ENCODE assay signal across 15 cellular contexts in genomic region chr2:53509827-53510785, GRCh38.
DNase-seq lines count a peak whose midpoint lies in the region; TF ChIP-seq lines count a peak whose summit lies in the region.
"Had no signal": no experiment of that assay in that cellular context is flagged by ENCODE, and none has a peak within 500 bp of the region (broad histone marks: within the 10 kb centered on the region; RNA-seq: fewer than 3 reads in every experiment).

No MANE protein-coding gene starts in this region.

- no peaks in the 10 kb centered on the region for H3K36me3 Mint-ChIP-seq in neural progenitor cell
- H3K36me3 Mint-ChIP-seq: activated naive CD8-positive, alpha-beta T cell treated with anti-CD3 and anti-CD28 coated beads for 36 hours had no signal

- DNase-seq in NCI-H146 treated with DMSO at 0.1 percent for 48 hours (lab: John Stamatoyannopoulos, UW; ENCODE audit: unreplicated experiment) (peak; percentile 52), NT2/D1 (ENCODE audit: low read depth, low spot score) (peak; percentile 66), neural progenitor cell (ENCODE audit: low spot score) (peak; percentile 65), NCI-H1092 treated with DMSO at 0.1 percent for 48 hours (lab: John Stamatoyannopoulos, UW) (no peak), NCI-H226 (no peak)
- DNase-seq in activated CD4-positive, alpha-beta T cell treated with anti-CD3 and anti-CD28 coated beads for 4 hours, result no peak
- DNase-seq: activated CD4-positive, CD25-positive, alpha-beta regulatory T cell; activated naive CD8-positive, alpha-beta T cell treated with anti-CD3 and anti-CD28 coated beads for 36 hours; brain microvascular endothelial cell; cortex of kidney; erythroblast; NCI-H510A had no signal

- no peak overlapping the region for H3K4me2 ChIP-seq in neural progenitor cell

- peaks cover 2% of the 10 kb centered on the region for H3K27me3 Mint-ChIP-seq in neural progenitor cell (ENCODE audit: insufficient read depth, low read depth)
- H3K27me3 Mint-ChIP-seq: activated naive CD8-positive, alpha-beta T cell treated with anti-CD3 and anti-CD28 coated beads for 36 hours had no signal

- POLR2A ChIA-PET in HEK293 (lab: Yijun Ruan, JAX), result interaction anchor here (1.1 kb wide), 1 partner anchor 258 kb away, joined by 3 read pairs; no protein-coding TSS in a partner anchor

- H4K20me1 ChIP-seq in neural progenitor cell (ENCODE audit: low read depth), result no peaks in the 10 kb centered on the region

- TF ChIP-seq CTCF in HEK293 (tag by site-specific recombination; IDR thresholded peaks at IDR 0.05) (no peak), neural progenitor cell (IDR thresholded peaks at IDR 0.05) (no peak)

- peaks cover 3% of the 10 kb centered on the region for H3F3A ChIP-seq in neural progenitor cell (ENCODE audit: low read depth)

- H3K27ac ChIP-seq in HEK293 (ENCODE audit: extremely low read depth, low read depth, low read length) (no peak overlapping the region), neural progenitor cell (no peak overlapping the region)
- H3K27ac ChIP-seq: brain microvascular endothelial cell had no signal

- H3K9me3 Mint-ChIP-seq in neural progenitor cell, result peaks cover 4% of the 10 kb centered on the region
- H3K9me3 Mint-ChIP-seq: activated naive CD8-positive, alpha-beta T cell treated with anti-CD3 and anti-CD28 coated beads for 36 hours; T-helper 2 cell treated with Interferon-gamma antibody and Interleukin-4, amounts not matched to agents 5 μg/mL and 100 μg/mL, for 36 hours had no signal

- H3K36me3 ChIP-seq in HEK293 (ENCODE audit: control insufficient read depth in 2 of 2, insufficient read depth in 1 of 2, low read length in 2 of 2), result no peaks in the 10 kb centered on the region
- H3K36me3 ChIP-seq in NT2/D1 (ENCODE audit: insufficient read depth, insufficient read length, low read length), result no peaks in the 10 kb centered on the region
- no peaks in the 10 kb centered on the region for H3K36me3 ChIP-seq in neural progenitor cell
- H3K36me3 ChIP-seq: brain microvascular endothelial cell, HAP-1 had no signal

- H3K27ac Mint-ChIP-seq in neural progenitor cell, result no peak overlapping the region
- H3K27ac Mint-ChIP-seq: activated naive CD8-positive, alpha-beta T cell treated with anti-CD3 and anti-CD28 coated beads for 36 hours; T-helper 2 cell treated with Interferon-gamma antibody and Interleukin-4, amounts not matched to agents 5 μg/mL and 100 μg/mL, for 36 hours had no signal

- H3K9ac ChIP-seq in NT2/D1 (ENCODE audit: insufficient read length, low read depth) (no peak overlapping the region), neural progenitor cell (no peak overlapping the region)

- H3K4me3 Mint-ChIP-seq in neural progenitor cell, result no peak overlapping the region
- H3K4me3 Mint-ChIP-seq: activated naive CD8-positive, alpha-beta T cell treated with anti-CD3 and anti-CD28 coated beads for 36 hours; T-helper 2 cell treated with Interferon-gamma antibody and Interleukin-4, amounts not matched to agents 5 μg/mL and 100 μg/mL, for 36 hours had no signal

- H2AFZ ChIP-seq in neural progenitor cell (replicated peaks), result no peak overlapping the region

- no peaks in the 10 kb centered on the region for H3K9me3 ChIP-seq in HEK293 (ENCODE audit: control insufficient read depth, insufficient read depth, low read depth, low read length)
- H3K9me3 ChIP-seq in NT2/D1 (ENCODE audit: insufficient read depth, low read length), result peaks cover 5% of the 10 kb centered on the region; the same call in 1 of the 2 replicates
- H3K9me3 ChIP-seq in neural progenitor cell (ENCODE audit: low read depth), result no peaks in the 10 kb centered on the region
- H3K9me3 ChIP-seq: HAP-1 had no signal

- H3K79me2 ChIP-seq in neural progenitor cell (ENCODE audit: low read depth), result no peaks in the 10 kb centered on the region

- no peaks in the 10 kb centered on the region for H3K4me1 ChIP-seq in HEK293 (ENCODE audit: control insufficient read depth, insufficient read depth, low read length)
- H3K4me1 ChIP-seq in NT2/D1 (ENCODE audit: insufficient read depth, insufficient read length), result no peaks in the 10 kb centered on the region
- no peaks in the 10 kb centered on the region for H3K4me1 ChIP-seq in neural progenitor cell
- H3K4me1 ChIP-seq: HAP-1 had no signal

- H3K4me3 ChIP-seq in HEK293 (ENCODE audit: low read depth, low read length) (no peak overlapping the region), NT2/D1 (ENCODE audit: insufficient read length, low read depth) (no peak overlapping the region), neural progenitor cell (no peak overlapping the region)
- H3K4me3 ChIP-seq: HAP-1 had no signal

- peaks cover 10% of the 10 kb centered on the region for H3K4me1 Mint-ChIP-seq in neural progenitor cell
- H3K4me1 Mint-ChIP-seq: activated naive CD8-positive, alpha-beta T cell treated with anti-CD3 and anti-CD28 coated beads for 36 hours had no signal

- CTCF ChIA-PET in HEK293 (lab: Yijun Ruan, JAX), result interaction anchor here (0.6 to 0.7 kb wide), 3 partner anchors 23 to 158 kb away, joined by 3 to 7 read pairs (median 6); no protein-coding TSS in a partner anchor

- peaks cover 95% of the 10 kb centered on the region for H3K27me3 ChIP-seq in NT2/D1 (ENCODE audit: insufficient read depth, insufficient read length)
- no peaks in the 10 kb centered on the region for H3K27me3 ChIP-seq in neural progenitor cell
- H3K27me3 ChIP-seq: brain microvascular endothelial cell had no signal

TF ChIP-seq in HEK293, 187 proteins besides CTCF, POLR2A, EP300 and RAD21 (continues in another document):
- no peak for TF ChIP-seq ZNF670 (tag by site-specific recombination; IDR thresholded peaks at IDR 0.05; ENCODE audit: low read depth)
- TF ChIP-seq OSR2 (tag by site-specific recombination; IDR thresholded peaks at IDR 0.05), result peak; percentile 39; the same call in 1 of the 2 replicates
- TF ChIP-seq ZNF555 (tag by site-specific recombination; conservative IDR thresholded peaks at IDR 0.05), result no peak
- peak; percentile 52 for TF ChIP-seq ZIC2 (tag by site-specific recombination; IDR thresholded peaks at IDR 0.05)
- no peak for TF ChIP-seq ZSCAN16 (tag by site-specific recombination; IDR thresholded peaks at IDR 0.05)
- no peak for TF ChIP-seq TRIM28 (IDR thresholded peaks at IDR 0.05; ENCODE audit: borderline replicate concordance, low read length)
- TF ChIP-seq ZNF529 (tag by site-specific recombination; IDR thresholded peaks at IDR 0.05; ENCODE audit: insufficient replicate concordance), result no peak
- no peak for TF ChIP-seq ZNF114 (tag by site-specific recombination; IDR thresholded peaks at IDR 0.05)
- no peak for TF ChIP-seq ZNF792 (tag by site-specific recombination; IDR thresholded peaks at IDR 0.05)
- no peak for TF ChIP-seq ZNF112 (tag by site-specific recombination; IDR thresholded peaks at IDR 0.05)
- TF ChIP-seq ZNF302 (tag by site-specific recombination; IDR thresholded peaks at IDR 0.05; ENCODE audit: low read depth), result no peak
- no peak for TF ChIP-seq ZNF654 (tag by site-specific recombination; IDR thresholded peaks at IDR 0.05; ENCODE audit: low read depth)
- TF ChIP-seq SP3 (tag by site-specific recombination; IDR thresholded peaks at IDR 0.05), result no peak
- no peak for TF ChIP-seq ZNF26 (tag by site-specific recombination; IDR thresholded peaks at IDR 0.05)
- TF ChIP-seq SP7 (tag by site-specific recombination; IDR thresholded peaks at IDR 0.05), result 0 out of 2 replicates have a peak, but pooled peaks have one; percentile 19
- no peak for TF ChIP-seq ZNF133 (tag by site-specific recombination; IDR thresholded peaks at IDR 0.05)
- no peak for TF ChIP-seq KLF8 (tag by site-specific recombination; IDR thresholded peaks at IDR 0.05)
- no peak for TF ChIP-seq ZNF76 (tag by site-specific recombination; IDR thresholded peaks at IDR 0.05; ENCODE audit: borderline replicate concordance, low read depth)
- TF ChIP-seq AEBP2 (tag by site-specific recombination; IDR thresholded peaks at IDR 0.05; ENCODE audit: borderline replicate concordance), result no peak
- TF ChIP-seq ZSCAN30 (tag by site-specific recombination; IDR thresholded peaks at IDR 0.05), result no peak
- TF ChIP-seq GLIS1 (tag by site-specific recombination; IDR thresholded peaks at IDR 0.05), result peak; percentile 56; the same call in 1 of the 2 replicates
- TF ChIP-seq KLF9 (tag by site-specific recombination; IDR thresholded peaks at IDR 0.05; ENCODE audit: low read depth), result no peak

Comparison
In these comparisons a context has a peak if more than half of its experiments do, and no peak if none do; other contexts are left out.
1. DNase-seq: peak in NCI-H146 treated with DMSO at 0.1 percent for 48 hours (single experiment), NT2/D1 (single experiment) and neural progenitor cell (single experiment); none in NCI-H1092 treated with DMSO at 0.1 percent for 48 hours (single experiment), NCI-H226 (single experiment) and activated CD4-positive, alpha-beta T cell treated with anti-CD3 and anti-CD28 coated beads for 4 hours (0 of 2).